Comparison of ENCODE assay signal across 36 cellular contexts in the genomic region with DNA sequence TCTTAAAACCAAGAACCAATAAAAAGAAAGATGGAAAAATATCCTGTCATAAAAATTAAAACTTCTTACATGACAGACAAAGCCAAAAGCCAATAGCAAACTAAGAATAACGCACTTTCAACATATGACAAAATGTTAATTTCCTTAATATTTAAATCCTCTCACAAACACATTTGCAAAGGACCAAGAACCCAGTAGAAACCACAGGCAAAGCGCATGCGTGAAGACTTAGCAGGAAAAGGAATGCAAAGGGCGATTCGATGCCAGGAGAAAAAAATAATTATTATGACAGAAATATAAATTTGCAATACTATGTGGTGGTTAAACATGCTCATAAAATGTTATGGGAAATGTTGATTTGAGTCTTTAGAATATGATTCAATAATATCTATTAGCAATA. TPM values are rescaled to one million over a fixed set of nuclear protein-coding genes. Genes with fewer than 3 reads are reported as not detected.
"Had no signal": no experiment of that assay in that cellular context is flagged by ENCODE, and none has a peak within 500 bp of the region (broad histone marks: within the 10 kb centered on the region; RNA-seq: fewer than 3 reads in every experiment).

No MANE protein-coding gene starts in this region.

- H3K4me3 ChIP-seq: MG63 had no signal

- DNase-seq: Karpas-422, Kasumi-1, MG63, MM.1S, MV-4-11, NCI-H1048, NCI-H1092, NCI-H1092 treated with DMSO at 0.1 percent for 48 hours, NCI-H1105, NCI-H1105 treated with DMSO at 0.1 percent for 48 hours, NCI-H1417, NCI-H1417 treated with DMSO at 0.1 percent for 48 hours, NCI-H1436, NCI-H146, NCI-H1694, NCI-H1694 treated with DMSO at 0.1 percent for 48 hours, NCI-H187, NCI-H187 treated with DMSO at 0.1 percent for 48 hours, NCI-H1930, NCI-H2029, NCI-H2029 treated with DMSO at 0.1 percent for 48 hours, NCI-H2081, NCI-H2081 treated with DMSO at 0.1 percent for 48 hours, NCI-H2107, NCI-H2171, NCI-H2171 treated with DMSO at 0.1 percent for 48 hours, NCI-H2227 treated with DMSO at 0.1 percent for 48 hours, NCI-H226, NCI-H345, NCI-H446, NCI-H446 treated with DMSO at 0.1 percent for 48 hours, NCI-H510A, NCI-H510A treated with DMSO at 0.1 percent for 48 hours, NCI-H524 had no signal

- H3K36me3 ChIP-seq: MG63 had no signal

- H3K27me3 ChIP-seq: MG63 had no signal

- H3K9me3 ChIP-seq: MG63 had no signal

RNA-seq across cellular contexts. Expression of a gene that starts 39.9 kb away (rescaled TPM):
- total RNA-seq: LHCN-M2, MCF 10A had no signal
